ENCODE assay signal across 8 cellular contexts in the genomic region with DNA sequence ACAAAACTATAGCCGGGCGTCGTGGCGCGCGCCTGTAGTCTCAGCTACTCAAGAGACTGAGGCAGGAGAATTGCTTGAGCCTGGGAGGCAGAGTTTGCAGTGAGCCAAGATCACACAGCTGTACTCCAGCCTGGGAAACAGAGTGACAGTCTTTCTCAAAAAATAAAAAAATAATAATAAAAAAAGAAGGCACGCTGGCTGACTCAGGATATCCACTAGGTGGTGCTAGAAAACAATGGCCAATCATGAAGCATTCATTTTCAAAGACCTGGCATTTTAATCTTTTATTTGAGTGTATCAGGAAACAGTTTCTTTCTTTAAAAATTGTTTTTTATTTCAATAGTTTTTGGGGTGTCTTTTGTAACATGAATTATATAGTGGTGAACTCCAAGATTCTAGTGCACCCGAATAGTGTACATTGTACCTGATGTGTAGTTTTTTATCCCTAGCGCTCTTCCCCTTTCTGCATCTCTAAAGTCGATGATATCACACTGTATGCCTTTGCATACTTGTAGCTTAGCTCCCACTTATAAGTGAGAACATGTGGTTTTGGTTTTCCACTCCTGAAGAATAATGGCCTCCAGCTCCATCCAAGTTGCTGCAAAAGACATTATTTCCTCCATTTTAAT.
DNase-seq lines count a peak whose midpoint lies in the region; ATAC-seq and TF ChIP-seq lines count a peak whose summit lies in the region.

No MANE protein-coding gene starts in this region.

- DNase-seq in natural killer cell (no peak), NOMO-1 treated with DMSO at 0.1 percent for 48 hours (lab: John Stamatoyannopoulos, UW; ENCODE audit: unreplicated experiment) (peak; percentile 18), epidermal melanocyte (ENCODE audit: insufficient read length, low spot score) (peak; percentile 75), progenitor cell of endocrine pancreas (ENCODE audit: low spot score, unreplicated experiment) (no peak)
- no peak for DNase-seq in natural killer cell treated with Interleukin-12 subunit alpha and Interleukin-12 subunit beta and Interleukin-15 and Interleukin-18, amount 100 ng/mL, for 72 hours (ENCODE audit: low spot score)
- DNase-seq in activated CD4-positive, alpha-beta T cell treated with anti-CD3 and anti-CD28 coated beads, Interleukin-2, amount 50 U/mL, for 1 hour = no peak

- H3K9me3 Mint-ChIP-seq in natural killer cell = no peaks in the 10 kb centered on the region
- no peaks in the 10 kb centered on the region for H3K9me3 Mint-ChIP-seq in natural killer cell treated with Interleukin-12 subunit alpha and Interleukin-12 subunit beta and Interleukin-15 and Interleukin-18, amount 100 ng/mL, for 72 hours
- H3K9me3 Mint-ChIP-seq in progenitor cell of endocrine pancreas (ENCODE audit: low read depth) = peaks cover 2% of the 10 kb centered on the region

- ATAC-seq in natural killer cell = peak in 1 of 3 donors; percentile 24
- ATAC-seq in natural killer cell treated with Interleukin-12 subunit alpha and Interleukin-12 subunit beta and Interleukin-15 and Interleukin-18, amount 100 ng/mL, for 72 hours = no peak
- no peak for ATAC-seq in HG03135 (IDR thresholded peaks at IDR 0.05; ENCODE audit: unreplicated experiment)
- no peak for ATAC-seq in HG02759 (IDR thresholded peaks at IDR 0.05; ENCODE audit: unreplicated experiment)

- H3K4me3 Mint-ChIP-seq in natural killer cell (no peak overlapping the region), progenitor cell of endocrine pancreas (ENCODE audit: low read depth) (no peak overlapping the region)
- H3K4me3 Mint-ChIP-seq in natural killer cell treated with Interleukin-12 subunit alpha and Interleukin-12 subunit beta and Interleukin-15 and Interleukin-18, amount 100 ng/mL, for 72 hours = no peak overlapping the region

- H3K4me1 Mint-ChIP-seq in natural killer cell (no peaks in the 10 kb centered on the region), progenitor cell of endocrine pancreas (ENCODE audit: low read depth) (peaks cover 6% of the 10 kb centered on the region)
- H3K4me1 Mint-ChIP-seq in natural killer cell treated with Interleukin-12 subunit alpha and Interleukin-12 subunit beta and Interleukin-15 and Interleukin-18, amount 100 ng/mL, for 72 hours (ENCODE audit: low read depth in 2 of 2) = no peaks in the 10 kb centered on the region

- H3K27me3 Mint-ChIP-seq in natural killer cell (ENCODE audit: low read depth in 2 of 2) = peaks cover 0 to 3% of the 10 kb centered on the region in 2 donors
- peaks cover 11 to 13% of the 10 kb centered on the region in 2 donors for H3K27me3 Mint-ChIP-seq in natural killer cell treated with Interleukin-12 subunit alpha and Interleukin-12 subunit beta and Interleukin-15 and Interleukin-18, amount 100 ng/mL, for 72 hours
- peaks cover 5% of the 10 kb centered on the region for H3K27me3 Mint-ChIP-seq in progenitor cell of endocrine pancreas

- TF ChIP-seq CTCF in natural killer cell (IDR thresholded peaks at IDR 0.05) (peak; percentile 65), progenitor cell of endocrine pancreas (IDR thresholded peaks at IDR 0.05; ENCODE audit: unreplicated experiment) (peak; percentile 71)

- H3K27ac Mint-ChIP-seq in natural killer cell = no peak overlapping the region
- H3K27ac Mint-ChIP-seq in natural killer cell treated with Interleukin-12 subunit alpha and Interleukin-12 subunit beta and Interleukin-15 and Interleukin-18, amount 100 ng/mL, for 72 hours = no peak overlapping the region
- H3K27ac Mint-ChIP-seq in progenitor cell of endocrine pancreas = no peak overlapping the region

- intact Hi-C loops in natural killer cell (cut with micrococcal nuclease) = no loop called here

- H3K36me3 Mint-ChIP-seq in natural killer cell = no peaks in the 10 kb centered on the region
- H3K36me3 Mint-ChIP-seq in natural killer cell treated with Interleukin-12 subunit alpha and Interleukin-12 subunit beta and Interleukin-15 and Interleukin-18, amount 100 ng/mL, for 72 hours = no peaks in the 10 kb centered on the region
- H3K36me3 Mint-ChIP-seq in progenitor cell of endocrine pancreas (ENCODE audit: insufficient read depth) = no peaks in the 10 kb centered on the region

Comparison
In these comparisons a context has a peak if more than half of its experiments do, and no peak if none do; other contexts are left out.
1. DNase-seq: peak in NOMO-1 treated with DMSO at 0.1 percent for 48 hours (single experiment) and epidermal melanocyte (single experiment); none in natural killer cell (single experiment), natural killer cell treated with Interleukin-12 subunit alpha and Interleukin-12 subunit beta and Interleukin-15 and Interleukin-18, amount 100 ng/mL, for 72 hours (single experiment), progenitor cell of endocrine pancreas (single experiment) and activated CD4-positive, alpha-beta T cell treated with anti-CD3 and anti-CD28 coated beads, Interleukin-2, amount 50 U/mL, for 1 hour (single experiment).